1 cellular context compared by ENCODE assay signal in the genomic region with DNA sequence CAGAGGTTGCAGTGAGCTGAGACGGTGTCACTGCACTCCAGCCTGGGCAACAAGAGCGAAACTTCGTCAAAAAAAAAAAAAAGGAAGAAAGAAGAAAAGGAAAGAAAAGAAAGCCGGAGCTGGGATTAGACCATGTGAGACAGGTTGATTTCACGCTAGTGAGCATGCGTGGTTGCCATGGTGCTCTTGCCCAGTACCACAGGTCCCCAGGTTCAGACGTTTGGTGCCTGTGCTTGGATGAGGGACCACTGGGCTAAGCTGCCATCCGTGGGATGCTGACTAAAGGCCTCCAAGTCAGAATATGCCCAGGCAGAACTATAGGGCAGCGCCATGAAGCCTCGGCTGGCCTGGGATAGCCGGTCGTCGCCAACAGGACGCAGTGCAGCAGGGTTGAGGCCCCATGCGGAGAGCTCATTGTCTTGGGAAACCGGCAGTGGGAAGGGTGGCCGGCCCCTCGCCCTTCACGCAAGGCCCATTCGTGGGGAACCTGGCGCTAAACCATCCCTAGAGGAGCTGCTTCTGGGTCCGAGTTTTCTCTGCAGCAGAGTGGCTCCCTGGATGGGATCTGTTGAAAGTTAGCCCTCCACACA.
TF ChIP-seq lines count a peak whose summit lies in the region.

No MANE protein-coding gene starts in this region.

TF ChIP-seq in WTC11, 78 proteins besides CTCF, POLR2A, EP300 and RAD21 (continued from another document):
- TF ChIP-seq TP53 (CRISPR knock-in tag; IDR thresholded peaks at IDR 0.05) (no peak), ATF6 (CRISPR knock-in tag; IDR thresholded peaks at IDR 0.05) (no peak)
- TF ChIP-seq, protein P1, sequence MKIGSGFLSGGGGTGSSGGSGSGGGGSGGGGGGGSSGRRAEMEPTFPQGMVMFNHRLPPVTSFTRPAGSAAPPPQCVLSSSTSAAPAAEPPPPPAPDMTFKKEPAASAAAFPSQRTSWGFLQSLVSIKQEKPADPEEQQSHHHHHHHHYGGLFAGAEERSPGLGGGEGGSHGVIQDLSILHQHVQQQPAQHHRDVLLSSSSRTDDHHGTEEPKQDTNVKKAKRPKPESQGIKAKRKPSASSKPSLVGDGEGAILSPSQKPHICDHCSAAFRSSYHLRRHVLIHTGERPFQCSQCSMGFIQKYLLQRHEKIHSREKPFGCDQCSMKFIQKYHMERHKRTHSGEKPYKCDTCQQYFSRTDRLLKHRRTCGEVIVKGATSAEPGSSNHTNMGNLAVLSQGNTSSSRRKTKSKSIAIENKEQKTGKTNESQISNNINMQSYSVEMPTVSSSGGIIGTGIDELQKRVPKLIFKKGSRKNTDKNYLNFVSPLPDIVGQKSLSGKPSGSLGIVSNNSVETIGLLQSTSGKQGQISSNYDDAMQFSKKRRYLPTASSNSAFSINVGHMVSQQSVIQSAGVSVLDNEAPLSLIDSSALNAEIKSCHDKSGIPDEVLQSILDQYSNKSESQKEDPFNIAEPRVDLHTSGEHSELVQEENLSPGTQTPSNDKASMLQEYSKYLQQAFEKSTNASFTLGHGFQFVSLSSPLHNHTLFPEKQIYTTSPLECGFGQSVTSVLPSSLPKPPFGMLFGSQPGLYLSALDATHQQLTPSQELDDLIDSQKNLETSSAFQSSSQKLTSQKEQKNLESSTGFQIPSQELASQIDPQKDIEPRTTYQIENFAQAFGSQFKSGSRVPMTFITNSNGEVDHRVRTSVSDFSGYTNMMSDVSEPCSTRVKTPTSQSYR (CRISPR knock-in tag; IDR thresholded peaks at IDR 0.05) = no peak
TF ChIP-seq in WTC11: peak in this region for 0.
